8 cellular contexts compared by ENCODE assay signal in genomic region chr9:120531683-120532300, GRCh38. TPM values are rescaled to one million over a fixed set of nuclear protein-coding genes. Genes with fewer than 3 reads are reported as not detected.
DNase-seq lines count a peak whose midpoint lies in the region; ATAC-seq and TF ChIP-seq lines count a peak whose summit lies in the region.

No MANE protein-coding gene starts in this region.

- no peak overlapping the region for H3K4me3 ChIP-seq in Caco-2 (ENCODE audit: low read depth, low read length)
- H3K4me3 ChIP-seq in OCI-LY3 (ENCODE audit: low read length) = no peak overlapping the region
- no peak overlapping the region for H3K4me3 ChIP-seq in esophagus squamous epithelium

- CTCF ChIA-PET in Caco-2 (lab: Charles Lee) = interaction anchor here (0.7 to 1.1 kb wide), 2 partner anchors 68 to 93 kb away, joined by 3 read pairs; no protein-coding TSS in a partner anchor

- no peaks in the 10 kb centered on the region for H3K27me3 ChIP-seq in Caco-2 (replicated peaks; ENCODE audit: control insufficient read depth, insufficient read depth, low read length)
- no peaks in the 10 kb centered on the region for H3K27me3 ChIP-seq in OCI-LY3 (ENCODE audit: low read depth, low read length)
- no peaks in the 10 kb centered on the region for H3K27me3 ChIP-seq in esophagus squamous epithelium

- POLR2A ChIA-PET in Caco-2 (lab: Charles Lee) = no interaction called here
- POLR2A ChIA-PET in naive thymus-derived CD8-positive, alpha-beta T cell (lab: Charles Lee) = no interaction called here

- H3K4me1 Mint-ChIP-seq in Caco-2 (ENCODE audit: low read depth, unreplicated experiment) = peaks cover 32% of the 10 kb centered on the region
- H3K4me1 Mint-ChIP-seq in naive thymus-derived CD8-positive, alpha-beta T cell = peaks cover 0 to 12% (median 3%) of the 10 kb centered on the region in 4 donors
- H3K4me1 Mint-ChIP-seq in activated naive CD8-positive, alpha-beta T cell treated with anti-CD3 and anti-CD28 coated beads, Interleukin-2, amount 50 U/mL, for 24 hours = no peaks in the 10 kb centered on the region

- no peak overlapping the region for H2AFZ ChIP-seq in OCI-LY3 (ENCODE audit: low read depth, low read length)

- no peak overlapping the region for H3K9ac ChIP-seq in OCI-LY3 (ENCODE audit: low read length)

- intact Hi-C loops in Caco-2 (cut with micrococcal nuclease; ENCODE audit: unreplicated experiment) (no loop called here), esophagus squamous epithelium (cut with DNase I) (no loop called here)

- H3K27ac ChIP-seq in OCI-LY3 (ENCODE audit: low read length) (no peak overlapping the region), esophagus squamous epithelium (peak overlapping the region; percentile 87 to 96 (median 92))

- BruUV-seq in Caco-2 (replicated peaks; lab: Mats Ljungman, UMichigan) = no TSS peak

- TF ChIP-seq CTCF in Caco-2 (IDR thresholded peaks at IDR 0.05; ENCODE audit: insufficient read depth in 1 of 2, low read depth in 1 of 2, low read length in 1 of 2, severe bottlenecking in 1 of 2, unreplicated experiment in 1 of 2) (peak; percentile 48), OCI-LY3 (IDR thresholded peaks at IDR 0.05; ENCODE audit: low read depth, low read length) (peak; percentile 46), esophagus squamous epithelium (IDR thresholded peaks at IDR 0.05) (peak in 5 of 6 experiments; percentile 23 to 61 (median 42))

- no peak overlapping the region for H3K4me3 Mint-ChIP-seq in Caco-2 (ENCODE audit: unreplicated experiment)
- H3K4me3 Mint-ChIP-seq in naive thymus-derived CD8-positive, alpha-beta T cell = no peak overlapping the region
- H3K4me3 Mint-ChIP-seq in activated naive CD8-positive, alpha-beta T cell treated with anti-CD3 and anti-CD28 coated beads, Interleukin-2, amount 50 U/mL, for 24 hours = no peak overlapping the region

- no peak for ATAC-seq in HG03378 (IDR thresholded peaks at IDR 0.05; ENCODE audit: unreplicated experiment)
- ATAC-seq in naive thymus-derived CD8-positive, alpha-beta T cell = no peak
- no peak for ATAC-seq in activated naive CD8-positive, alpha-beta T cell treated with anti-CD3 and anti-CD28 coated beads, Interleukin-2, amount 50 U/mL, for 24 hours

- 25 to 72% methylated on average over 2 of the region's 2 CpGs for WGBS in esophagus squamous epithelium, 2 donors

- peaks cover 70% of the 10 kb centered on the region for H3K36me3 Mint-ChIP-seq in Caco-2 (ENCODE audit: insufficient read depth, unreplicated experiment)
- peaks cover 45 to 98% (median 78%) of the 10 kb centered on the region in 3 donors for H3K36me3 Mint-ChIP-seq in naive thymus-derived CD8-positive, alpha-beta T cell
- H3K36me3 Mint-ChIP-seq in activated naive CD8-positive, alpha-beta T cell treated with anti-CD3 and anti-CD28 coated beads, Interleukin-2, amount 50 U/mL, for 24 hours (ENCODE audit: low read depth) = peaks cover 79% of the 10 kb centered on the region

- no peak for TF ChIP-seq POLR2A in esophagus squamous epithelium (IDR thresholded peaks at IDR 0.05)

- no peak overlapping the region for H3K4me2 ChIP-seq in OCI-LY3 (ENCODE audit: low read length)

- no peaks in the 10 kb centered on the region for H3K27me3 Mint-ChIP-seq in Caco-2 (ENCODE audit: insufficient read depth, unreplicated experiment)
- H3K27me3 Mint-ChIP-seq in naive thymus-derived CD8-positive, alpha-beta T cell = no peaks in the 10 kb centered on the region
- no peaks in the 10 kb centered on the region for H3K27me3 Mint-ChIP-seq in activated naive CD8-positive, alpha-beta T cell treated with anti-CD3 and anti-CD28 coated beads, Interleukin-2, amount 50 U/mL, for 24 hours

- H3K79me2 ChIP-seq in OCI-LY3 (ENCODE audit: low read length) = no peaks in the 10 kb centered on the region

- peaks cover 4% of the 10 kb centered on the region for H3K36me3 ChIP-seq in Caco-2 (ENCODE audit: control insufficient read depth, insufficient read depth, low read length)
- H3K36me3 ChIP-seq in OCI-LY3 (replicated peaks; ENCODE audit: low read depth, low read length) = peaks cover 81% of the 10 kb centered on the region
- H3K36me3 ChIP-seq in esophagus squamous epithelium = peaks cover 15 to 90% (median 44%) of the 10 kb centered on the region in 3 donors

- H3K4me1 ChIP-seq in Caco-2 = peaks cover 18% of the 10 kb centered on the region
- H3K4me1 ChIP-seq in OCI-LY3 (ENCODE audit: low read length) = no peaks in the 10 kb centered on the region
- H3K4me1 ChIP-seq in esophagus squamous epithelium = peaks cover 4 to 35% (median 12%) of the 10 kb centered on the region in 3 donors

- H3K27ac Mint-ChIP-seq in Caco-2 (ENCODE audit: unreplicated experiment) = no peak overlapping the region
- peak overlapping the region in 1 of 10 donors; percentile 11 for H3K27ac Mint-ChIP-seq in naive thymus-derived CD8-positive, alpha-beta T cell
- no peak overlapping the region for H3K27ac Mint-ChIP-seq in activated naive CD8-positive, alpha-beta T cell treated with anti-CD3 and anti-CD28 coated beads, Interleukin-2, amount 50 U/mL, for 24 hours

- H3K9me3 Mint-ChIP-seq in Caco-2 (ENCODE audit: unreplicated experiment) = no peaks in the 10 kb centered on the region
- H3K9me3 Mint-ChIP-seq in naive thymus-derived CD8-positive, alpha-beta T cell = peaks cover 0 to 2% (median 0%) of the 10 kb centered on the region in 9 donors
- H3K9me3 Mint-ChIP-seq in activated naive CD8-positive, alpha-beta T cell treated with anti-CD3 and anti-CD28 coated beads, Interleukin-2, amount 50 U/mL, for 24 hours = no peaks in the 10 kb centered on the region

- H3K9me3 ChIP-seq in Caco-2 (no peaks in the 10 kb centered on the region), OCI-LY3 (ENCODE audit: insufficient read depth, low read length) (no peaks in the 10 kb centered on the region), esophagus squamous epithelium (no peaks in the 10 kb centered on the region)

- peak in 1 of 2 experiments; percentile 48 for DNase-seq in Caco-2
- peak; percentile 8 for DNase-seq in HK-2 (ENCODE audit: unreplicated experiment)
- DNase-seq in esophagus squamous epithelium (lab: John Stamatoyannopoulos, UW) = no peak
- DNase-seq in renal cortical epithelial cell (ENCODE audit: low read depth) = peak; percentile 43
- DNase-seq in naive thymus-derived CD8-positive, alpha-beta T cell = no peak
- no peak for DNase-seq in activated naive CD8-positive, alpha-beta T cell treated with anti-CD3 and anti-CD28 coated beads, Interleukin-2, amount 50 U/mL, for 24 hours

- H4K20me1 ChIP-seq in OCI-LY3 (ENCODE audit: insufficient read depth, low read length) = no peaks in the 10 kb centered on the region

RNA-seq across cellular contexts. Expression of gene CDK5RAP2, which starts 48.2 kb away (rescaled TPM):
- 68.2 and 71.3 TPM in 2 replicates for total RNA-seq in Caco-2 (2022)
- 10 to 100 TPM; 23.2 to 41.2 (median 33.8) TPM for total RNA-seq in esophagus squamous epithelium
- total RNA-seq in renal cortical epithelial cell = 23.4 and 47.7 TPM in 2 replicates
- total RNA-seq in naive thymus-derived CD8-positive, alpha-beta T cell = 10 to 100 TPM; 81.1 to 94.9 TPM
- polyA plus RNA-seq in naive thymus-derived CD8-positive, alpha-beta T cell = 10 to 100 TPM; 17.1 to 29.2 (median 19.0) TPM

Comparison
In these comparisons a context has a peak if more than half of its experiments do, and no peak if none do; other contexts are left out.
1. DNase-seq: peak in HK-2 (single experiment) and renal cortical epithelial cell (single experiment); none in esophagus squamous epithelium (single experiment), naive thymus-derived CD8-positive, alpha-beta T cell (0 of 10) and activated naive CD8-positive, alpha-beta T cell treated with anti-CD3 and anti-CD28 coated beads, Interleukin-2, amount 50 U/mL, for 24 hours (single experiment).
2. Peak in every context shown above with its lines, with median percentiles within 50 percentile points of each other: CTCF ChIP-seq.